In genomic region chr20:62906209-62906608, GRCh38 we compare ENCODE assay signal across 16 cellular contexts.
"Had no signal": no experiment of that assay in that cellular context is flagged by ENCODE, and none has a peak within 500 bp of the region (broad histone marks: within the 10 kb centered on the region; RNA-seq: fewer than 3 reads in every experiment).

No MANE protein-coding gene starts in this region.

- H3K9me3 ChIP-seq: adrenal gland, thyroid gland, vagina had no signal

- H3K4me1 ChIP-seq: adrenal gland, vagina had no signal

- H3K27ac ChIP-seq: adrenal gland, thyroid gland, vagina, WERI-Rb-1 had no signal

- H3K27ac Mint-ChIP-seq: activated CD8-positive, alpha-beta T cell treated with anti-CD3 and anti-CD28 coated beads, Interleukin-2, amount 10 ng/mL, durations not matched to agents 7 days and 5 days; memory B cell; nephron had no signal

- H3K4me1 Mint-ChIP-seq: nephron had no signal

- ATAC-seq: activated CD8-positive, alpha-beta T cell treated with anti-CD3 and anti-CD28 coated beads, Interleukin-2, amount 10 ng/mL, durations not matched to agents 7 days and 5 days had no signal

- H3K4me3 ChIP-seq: adrenal gland, thyroid gland, vagina had no signal

- H3K27me3 ChIP-seq: adrenal gland, thyroid gland, vagina had no signal

- H3K27me3 Mint-ChIP-seq: central memory CD8-positive, alpha-beta T cell; memory B cell had no signal

- H3K4me3 Mint-ChIP-seq: activated CD8-positive, alpha-beta T cell treated with anti-CD3 and anti-CD28 coated beads, Interleukin-2, amount 10 ng/mL, durations not matched to agents 7 days and 5 days; central memory CD8-positive, alpha-beta T cell; immature natural killer cell; memory B cell; nephron had no signal

- DNase-seq: activated CD4-positive, alpha-beta T cell treated with anti-CD3 and anti-CD28 coated beads for 4 hours; activated CD8-positive, alpha-beta memory T cell treated with anti-CD3 and anti-CD28 coated beads, Interleukin-2, amount 50 U/mL, for 48 hours; activated CD8-positive, alpha-beta T cell treated with anti-CD3 and anti-CD28 coated beads, Interleukin-2, amount 10 ng/mL, durations not matched to agents 7 days and 5 days; activated naive CD4-positive, alpha-beta T cell treated with Interleukin-2 at 50 U/mL for 16 hours; adrenal gland; dermis blood vessel endothelial cell; immature natural killer cell; stimulated activated CD4-positive, alpha-beta T cell treated with anti-CD3 and anti-CD28 coated beads, Interleukin-4, amount 100 ng/mL, for 1 hour; stimulated activated CD8-positive, alpha-beta memory T cell treated with anti-CD3 and anti-CD28 coated beads, Interleukin-4, amount 100 ng/mL, for 48 hours; T-helper 9 cell; thyroid gland; WERI-Rb-1 had no signal
